8 cellular contexts compared by ENCODE assay signal in the genomic region with DNA sequence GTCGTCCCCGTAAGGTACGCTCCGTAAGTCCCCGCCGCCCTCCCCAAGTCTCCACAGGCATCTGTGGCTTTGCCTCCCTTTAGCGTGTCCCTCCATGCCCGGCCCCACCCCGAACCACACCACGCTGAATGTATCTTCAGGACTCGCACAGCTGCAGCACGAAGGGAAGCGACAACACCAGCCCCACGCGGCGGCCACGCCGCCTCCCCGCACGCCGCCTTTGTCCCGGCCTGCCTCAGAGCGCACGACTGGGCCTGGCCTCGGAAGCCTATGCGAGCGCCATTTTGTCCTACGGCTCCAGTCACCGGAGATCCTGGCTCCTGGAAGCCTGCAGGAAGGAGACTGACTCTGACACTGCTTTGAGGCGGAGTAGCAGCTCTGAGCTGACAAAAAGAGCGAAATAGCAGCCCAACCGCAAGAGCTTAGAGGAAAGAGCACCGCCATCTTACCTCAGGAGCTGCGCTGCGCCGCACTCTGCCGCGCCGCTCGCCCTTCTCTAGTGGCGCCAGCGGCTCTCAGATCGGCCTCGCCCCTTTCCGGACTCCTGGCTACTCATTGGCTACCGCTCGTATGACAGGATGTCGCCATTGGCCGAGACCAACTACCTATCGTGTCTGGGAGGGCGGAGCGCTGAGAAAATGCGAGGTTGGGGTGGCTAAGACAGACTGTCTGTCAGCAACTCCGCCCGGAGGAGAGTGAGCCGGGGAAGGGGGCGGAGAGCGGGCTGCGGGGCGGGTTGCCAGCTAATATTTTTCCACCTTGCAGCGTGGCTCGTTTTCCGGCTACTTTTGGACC. TPM values are rescaled to one million over a fixed set of nuclear protein-coding genes. Genes with fewer than 3 reads are reported as not detected.
DNase-seq lines count a peak whose midpoint lies in the region; ATAC-seq and TF ChIP-seq lines count a peak whose summit lies in the region.

A gene with protein sequence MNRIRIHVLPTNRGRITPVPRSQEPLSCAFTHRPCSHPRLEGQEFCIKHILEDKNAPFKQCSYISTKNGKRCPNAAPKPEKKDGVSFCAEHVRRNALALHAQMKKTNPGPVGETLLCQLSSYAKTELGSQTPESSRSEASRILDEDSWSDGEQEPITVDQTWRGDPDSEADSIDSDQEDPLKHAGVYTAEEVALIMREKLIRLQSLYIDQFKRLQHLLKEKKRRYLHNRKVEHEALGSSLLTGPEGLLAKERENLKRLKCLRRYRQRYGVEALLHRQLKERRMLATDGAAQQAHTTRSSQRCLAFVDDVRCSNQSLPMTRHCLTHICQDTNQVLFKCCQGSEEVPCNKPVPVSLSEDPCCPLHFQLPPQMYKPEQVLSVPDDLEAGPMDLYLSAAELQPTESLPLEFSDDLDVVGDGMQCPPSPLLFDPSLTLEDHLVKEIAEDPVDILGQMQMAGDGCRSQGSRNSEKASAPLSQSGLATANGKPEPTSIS (minus strand): TSS at position 501 of the 795 bp plus-strand sequence. CDS start 606 bp downstream, outside the sequence.

- peak within 1 kb of the TSS; percentile 95 for H3K4me3 Mint-ChIP-seq in activated T-helper 17 cell treated with anti-CD3 and anti-CD28 coated beads, Interleukin-2, amount 50 U/mL, for 72 hours
- H3K4me3 Mint-ChIP-seq in naive thymus-derived CD4-positive, alpha-beta T cell: peak within 1 kb of the TSS; percentile 93 to 99 (median 97)
- H3K4me3 Mint-ChIP-seq in stimulated activated naive B cell treated with anti-CD40 and anti-IgM and Interleukin-4, amounts not matched to agents 10 μg/mL and 1 μg/mL and 100 μg/mL, for 72 hours: peak within 1 kb of the TSS; percentile 93 to 95

- no peaks in the 10 kb centered on the region for H3K9me3 Mint-ChIP-seq in activated T-helper 17 cell treated with anti-CD3 and anti-CD28 coated beads, Interleukin-2, amount 50 U/mL, for 72 hours
- peaks cover 0 to 1% (median 0%) of the 10 kb centered on the region in 11 donors for H3K9me3 Mint-ChIP-seq in naive thymus-derived CD4-positive, alpha-beta T cell
- H3K9me3 Mint-ChIP-seq in stimulated activated naive B cell treated with anti-CD40 and anti-IgM and Interleukin-4, amounts not matched to agents 10 μg/mL and 1 μg/mL and 100 μg/mL, for 72 hours: no peaks in the 10 kb centered on the region

- H3K36me3 ChIP-seq in naive thymus-derived CD4-positive, alpha-beta T cell (ENCODE audit: control insufficient read depth in 2 of 3, insufficient read depth in 3 of 3, low read length in 3 of 3): peaks cover 3 to 34% (median 7%) of the 10 kb centered on the region in 3 experiments

- H3K27ac ChIP-seq in RWPE1: peak within 1 kb of the TSS; percentile 84
- peak within 1 kb of the TSS; percentile 90 for H3K27ac ChIP-seq in naive thymus-derived CD4-positive, alpha-beta T cell (ENCODE audit: low read depth, low read length)

- intact Hi-C loops in naive thymus-derived CD4-positive, alpha-beta T cell (cut with micrococcal nuclease): loop anchor here (1.0 to 10.0 kb wide), 13 partner anchors 34 to 1345 kb away; partner anchors contain the start of genes CACNB3 (in 2 of the 2), CCNT1 (in 2 of the 2), DDX23 (in 2 of the 2) and ASB8 (in 1 of the 2)

- peaks cover 25% of the 10 kb centered on the region for H3K4me1 Mint-ChIP-seq in activated T-helper 17 cell treated with anti-CD3 and anti-CD28 coated beads, Interleukin-2, amount 50 U/mL, for 72 hours
- peaks cover 32 to 59% (median 53%) of the 10 kb centered on the region in 7 donors for H3K4me1 Mint-ChIP-seq in naive thymus-derived CD4-positive, alpha-beta T cell
- peaks cover 28 to 53% of the 10 kb centered on the region in 2 donors for H3K4me1 Mint-ChIP-seq in stimulated activated naive B cell treated with anti-CD40 and anti-IgM and Interleukin-4, amounts not matched to agents 10 μg/mL and 1 μg/mL and 100 μg/mL, for 72 hours

- H3K27me3 ChIP-seq in naive thymus-derived CD4-positive, alpha-beta T cell (ENCODE audit: control insufficient read depth in 2 of 2, insufficient read depth in 2 of 2, low read length in 2 of 2): no peaks in the 10 kb centered on the region

- no peak for TF ChIP-seq CTCF in LNCaP clone FGC (IDR thresholded peaks at IDR 0.05; ENCODE audit: control insufficient read depth, extremely low read depth, insufficient read depth)
- TF ChIP-seq CTCF in RWPE1 (conservative IDR thresholded peaks at IDR 0.05; ENCODE audit: low read depth): no peak

- no peaks in the 10 kb centered on the region for H3K9me3 ChIP-seq in naive thymus-derived CD4-positive, alpha-beta T cell (ENCODE audit: control insufficient read depth in 2 of 3, low read length in 3 of 3)

- peaks cover 53% of the 10 kb centered on the region for H3K36me3 Mint-ChIP-seq in activated T-helper 17 cell treated with anti-CD3 and anti-CD28 coated beads, Interleukin-2, amount 50 U/mL, for 72 hours (ENCODE audit: low read depth)
- H3K36me3 Mint-ChIP-seq in naive thymus-derived CD4-positive, alpha-beta T cell: peaks cover 10 to 34% (median 27%) of the 10 kb centered on the region in 5 donors
- H3K36me3 Mint-ChIP-seq in stimulated activated naive B cell treated with anti-CD40 and anti-IgM and Interleukin-4, amounts not matched to agents 10 μg/mL and 1 μg/mL and 100 μg/mL, for 72 hours: peaks cover 11 to 23% of the 10 kb centered on the region in 2 donors

- H3K4me3 ChIP-seq in LNCaP clone FGC (ENCODE audit: low read depth, low read length): peak within 1 kb of the TSS; percentile 76
- H3K4me3 ChIP-seq in naive thymus-derived CD4-positive, alpha-beta T cell (ENCODE audit: low read length): peak within 1 kb of the TSS; percentile 88

- peak within 1 kb of the TSS; percentile 95 for H3K27ac Mint-ChIP-seq in activated T-helper 17 cell treated with anti-CD3 and anti-CD28 coated beads, Interleukin-2, amount 50 U/mL, for 72 hours
- H3K27ac Mint-ChIP-seq in naive thymus-derived CD4-positive, alpha-beta T cell: peak within 1 kb of the TSS; percentile 97 to 99 (median 98)
- H3K27ac Mint-ChIP-seq in stimulated activated naive B cell treated with anti-CD40 and anti-IgM and Interleukin-4, amounts not matched to agents 10 μg/mL and 1 μg/mL and 100 μg/mL, for 72 hours: peak within 1 kb of the TSS; percentile 98

- CTCF ChIA-PET in RWPE1 (lab: Yijun Ruan, JAX): interaction anchor here (1.2 kb wide), 1 partner anchor 133 kb away, joined by 3 read pairs; no protein-coding TSS in a partner anchor
- CTCF ChIA-PET in naive thymus-derived CD4-positive, alpha-beta T cell (lab: Charles Lee): interaction anchor here (0.6 to 1.4 kb wide), 3 partner anchors 15 to 36 kb away, joined by 3 read pairs; no protein-coding TSS in a partner anchor

- DNase-seq in Daoy (ENCODE audit: low read depth): peak; percentile 99
- DNase-seq in GOT3 (lab: John Stamatoyannopoulos, UW): peak; percentile 89
- DNase-seq in LNCaP clone FGC (ENCODE audit: low read depth): peak; percentile 98
- DNase-seq in RWPE1 (ENCODE audit: low spot score): peak; percentile 98
- peak; percentile 98 for DNase-seq in fibroblast of gingiva (ENCODE audit: low read depth)
- DNase-seq in naive thymus-derived CD4-positive, alpha-beta T cell: peak; percentile 79 to 98 (median 96)
- peak; percentile 97 for DNase-seq in stimulated activated naive B cell treated with anti-CD40 and anti-IgM and Interleukin-4, amounts not matched to agents 10 μg/mL and 1 μg/mL and 100 μg/mL, for 72 hours

- no peaks in the 10 kb centered on the region for H3K27me3 Mint-ChIP-seq in activated T-helper 17 cell treated with anti-CD3 and anti-CD28 coated beads, Interleukin-2, amount 50 U/mL, for 72 hours
- H3K27me3 Mint-ChIP-seq in naive thymus-derived CD4-positive, alpha-beta T cell: no peaks in the 10 kb centered on the region
- H3K27me3 Mint-ChIP-seq in stimulated activated naive B cell treated with anti-CD40 and anti-IgM and Interleukin-4, amounts not matched to agents 10 μg/mL and 1 μg/mL and 100 μg/mL, for 72 hours: no peaks in the 10 kb centered on the region

- POLR2A ChIA-PET in RWPE1 (lab: Yijun Ruan, JAX; ENCODE audit: low non-redundant PET): interaction anchor here (0.7 kb wide), 1 partner anchor 10 kb away, joined by 3 read pairs; no protein-coding TSS in a partner anchor
- POLR2A ChIA-PET in naive thymus-derived CD4-positive, alpha-beta T cell (lab: Charles Lee): interaction anchor here (0.5 to 3.3 kb wide), 14 partner anchors 9 to 1059 kb away, joined by 3 to 35 read pairs (median 4); partner anchors contain the start of genes CCNT1, FKBP11, TMBIM6 and TUBA1A

- ATAC-seq in activated T-helper 17 cell treated with anti-CD3 and anti-CD28 coated beads, Interleukin-2, amount 50 U/mL, for 72 hours (replicated peaks): peak; percentile 98
- peak; percentile 97 for ATAC-seq in naive thymus-derived CD4-positive, alpha-beta T cell
- peak; percentile 98 to 99 for ATAC-seq in stimulated activated naive B cell treated with anti-CD40 and anti-IgM and Interleukin-4, amounts not matched to agents 10 μg/mL and 1 μg/mL and 100 μg/mL, for 72 hours (replicated peaks)

- H3K4me1 ChIP-seq in naive thymus-derived CD4-positive, alpha-beta T cell (ENCODE audit: control insufficient read depth in 2 of 2, insufficient read depth in 2 of 2, low read length in 2 of 2): peaks cover 30 to 38% of the 10 kb centered on the region in 2 donors

RNA-seq across cellular contexts. Expression of the gene that starts here (rescaled TPM):
- total RNA-seq in Daoy (2014; rRNA removed; shearing (Covaris generic)): 114 and 119 TPM in 2 replicates
- total RNA-seq in activated T-helper 17 cell treated with anti-CD3 and anti-CD28 coated beads, Interleukin-2, amount 50 U/mL, for 72 hours: 10 to 100 TPM; 46.7 to 54.3 TPM
- 100 to 1,000 TPM in 1 of 5 experiments, 10 to 100 TPM in 4; 37.5 to 117 (median 74.4) TPM for total RNA-seq in naive thymus-derived CD4-positive, alpha-beta T cell
- polyA plus RNA-seq in naive thymus-derived CD4-positive, alpha-beta T cell: 10 to 100 TPM; 33.4 to 50.8 TPM

Comparison
In these comparisons a context has a peak if more than half of its experiments do, and no peak if none do; other contexts are left out.
1. Peak in every context shown above with its lines: DNase-seq, ATAC-seq, H3K4me3 ChIP-seq and H3K27ac ChIP-seq.